ENCODE assay signal across 9 cellular contexts in the genomic region with DNA sequence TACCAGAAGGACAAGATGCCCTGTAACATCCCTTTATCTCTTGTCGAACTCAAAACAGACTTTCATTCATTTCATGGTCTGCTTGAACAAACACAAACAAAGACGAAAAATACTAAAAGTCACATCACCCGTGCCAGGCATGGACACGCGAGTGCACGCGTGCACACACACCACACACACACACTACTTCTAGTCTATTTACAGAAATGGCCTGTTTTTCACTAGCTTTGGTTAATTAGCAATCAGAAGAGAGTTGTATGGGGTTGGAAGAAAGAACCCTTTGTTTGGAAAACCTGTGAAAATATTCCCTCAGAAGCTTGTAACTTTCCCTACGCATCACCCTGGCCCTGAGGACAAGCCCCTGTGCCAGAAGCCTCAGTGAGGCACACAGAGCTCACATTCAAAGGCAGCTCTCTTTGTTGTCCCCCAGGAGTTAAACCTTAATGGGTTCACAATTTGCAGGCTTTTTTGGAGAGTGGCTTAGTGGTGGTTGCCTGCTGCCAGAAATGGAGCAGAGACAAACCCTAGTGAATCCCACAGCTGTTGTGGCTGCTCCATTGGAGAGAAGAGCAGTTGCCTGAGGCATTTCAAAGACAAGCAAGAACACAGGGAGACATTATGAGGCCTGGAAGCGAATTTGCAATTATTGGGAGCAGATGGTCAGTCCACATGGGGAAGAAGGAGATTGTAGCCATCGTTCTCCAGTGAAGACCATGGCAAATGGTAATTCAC. TPM values are rescaled to one million over a fixed set of nuclear protein-coding genes. Genes with fewer than 3 reads are reported as not detected.
DNase-seq lines count a peak whose midpoint lies in the region; ATAC-seq and TF ChIP-seq lines count a peak whose summit lies in the region.
"Had no signal": no experiment of that assay in that cellular context is flagged by ENCODE, and none has a peak within 500 bp of the region (broad histone marks: within the 10 kb centered on the region; RNA-seq: fewer than 3 reads in every experiment).

No MANE protein-coding gene starts in this region.

- H3K9me3 ChIP-seq in muscle layer of colon (ENCODE audit: low read length): no peaks in the 10 kb centered on the region
- no peaks in the 10 kb centered on the region for H3K9me3 ChIP-seq in upper lobe of right lung

- no peak overlapping the region for H3K9ac ChIP-seq in muscle layer of colon (ENCODE audit: low read length)

- peaks cover 4% of the 10 kb centered on the region for H3K27me3 Mint-ChIP-seq in endothelial cell (ENCODE audit: unreplicated experiment)
- H3K27me3 Mint-ChIP-seq in stimulated activated memory B cell treated with anti-CD40 and anti-IgM and Interleukin-4, amounts not matched to agents 10 μg/mL and 1 μg/mL and 100 μg/mL, for 72 hours: peaks cover 25% of the 10 kb centered on the region

- DNase-seq in DMS 273 (lab: John Stamatoyannopoulos, UW; ENCODE audit: unreplicated experiment) (peak; percentile 17), DMS 273 treated with DMSO at 0.1 percent for 48 hours (lab: John Stamatoyannopoulos, UW) (no peak), endothelial cell (ENCODE audit: low spot score) (no peak), upper lobe of right lung (no peak), cerebellar nuclear complex (lab: John Stamatoyannopoulos, UW) (no peak)

- intact Hi-C loops in upper lobe of right lung (cut with DNase I): no loop called here

- H3K36me3 ChIP-seq in muscle layer of colon (ENCODE audit: insufficient read depth, low read length) (peaks cover 4% of the 10 kb centered on the region), upper lobe of right lung (no peaks in the 10 kb centered on the region)

- H3K4me3 ChIP-seq in muscle layer of colon (ENCODE audit: low read depth in 1 of 2, low read length in 2 of 2) (no peak overlapping the region), upper lobe of right lung (no peak overlapping the region)

- H3K4me1 ChIP-seq in muscle layer of colon (ENCODE audit: insufficient read depth, low read length): peaks cover 53% of the 10 kb centered on the region
- peaks cover 28% of the 10 kb centered on the region for H3K4me1 ChIP-seq in upper lobe of right lung

- ATAC-seq in upper lobe of right lung (no peak), HG03565 (IDR thresholded peaks at IDR 0.05; ENCODE audit: unreplicated experiment) (no peak)
- no peak for ATAC-seq in stimulated activated memory B cell treated with anti-CD40 and anti-IgM and Interleukin-4, amounts not matched to agents 10 μg/mL and 1 μg/mL and 100 μg/mL, for 72 hours

- no peaks in the 10 kb centered on the region for H3K27me3 ChIP-seq in muscle layer of colon (ENCODE audit: control insufficient read depth in 1 of 2, insufficient read depth in 2 of 2, low read length in 2 of 2)
- H3K27me3 ChIP-seq in upper lobe of right lung: no peaks in the 10 kb centered on the region

- peak overlapping the region; percentile 92 for H3K27ac Mint-ChIP-seq in endothelial cell (ENCODE audit: unreplicated experiment)
- H3K27ac Mint-ChIP-seq in stimulated activated memory B cell treated with anti-CD40 and anti-IgM and Interleukin-4, amounts not matched to agents 10 μg/mL and 1 μg/mL and 100 μg/mL, for 72 hours: no peak overlapping the region

- TF ChIP-seq CTCF in endothelial cell (IDR thresholded peaks at IDR 0.05; ENCODE audit: unreplicated experiment) (no peak), upper lobe of right lung (IDR thresholded peaks at IDR 0.05) (no peak)

- H3K27ac ChIP-seq in muscle layer of colon (ENCODE audit: low read depth, low read length) (peak overlapping the region; percentile 25), upper lobe of right lung (peak overlapping the region; percentile 38)
- H3K27ac ChIP-seq: 22Rv1 had no signal

- H3K9me3 Mint-ChIP-seq in endothelial cell (ENCODE audit: unreplicated experiment): peaks cover 5% of the 10 kb centered on the region
- peaks cover 11% of the 10 kb centered on the region for H3K9me3 Mint-ChIP-seq in stimulated activated memory B cell treated with anti-CD40 and anti-IgM and Interleukin-4, amounts not matched to agents 10 μg/mL and 1 μg/mL and 100 μg/mL, for 72 hours

- H3K36me3 Mint-ChIP-seq in endothelial cell (ENCODE audit: low read depth, unreplicated experiment): peaks cover 32% of the 10 kb centered on the region
- H3K36me3 Mint-ChIP-seq in stimulated activated memory B cell treated with anti-CD40 and anti-IgM and Interleukin-4, amounts not matched to agents 10 μg/mL and 1 μg/mL and 100 μg/mL, for 72 hours: peaks cover 6% of the 10 kb centered on the region

- H3K4me1 Mint-ChIP-seq in endothelial cell (ENCODE audit: unreplicated experiment): peaks cover 39% of the 10 kb centered on the region
- peaks cover 5% of the 10 kb centered on the region for H3K4me1 Mint-ChIP-seq in stimulated activated memory B cell treated with anti-CD40 and anti-IgM and Interleukin-4, amounts not matched to agents 10 μg/mL and 1 μg/mL and 100 μg/mL, for 72 hours

- no peak overlapping the region for H3K4me3 Mint-ChIP-seq in endothelial cell (ENCODE audit: unreplicated experiment)
- H3K4me3 Mint-ChIP-seq in stimulated activated memory B cell treated with anti-CD40 and anti-IgM and Interleukin-4, amounts not matched to agents 10 μg/mL and 1 μg/mL and 100 μg/mL, for 72 hours: no peak overlapping the region

RNA-seq across cellular contexts. Expression of a gene that starts 55.9 kb away (rescaled TPM):
- 63.8 TPM for total RNA-seq in endothelial cell (ENCODE audit: unreplicated experiment)
- 60.4 TPM for total RNA-seq in upper lobe of right lung
